Comparison of ENCODE assay signal across 8 cellular contexts in the genomic region with DNA sequence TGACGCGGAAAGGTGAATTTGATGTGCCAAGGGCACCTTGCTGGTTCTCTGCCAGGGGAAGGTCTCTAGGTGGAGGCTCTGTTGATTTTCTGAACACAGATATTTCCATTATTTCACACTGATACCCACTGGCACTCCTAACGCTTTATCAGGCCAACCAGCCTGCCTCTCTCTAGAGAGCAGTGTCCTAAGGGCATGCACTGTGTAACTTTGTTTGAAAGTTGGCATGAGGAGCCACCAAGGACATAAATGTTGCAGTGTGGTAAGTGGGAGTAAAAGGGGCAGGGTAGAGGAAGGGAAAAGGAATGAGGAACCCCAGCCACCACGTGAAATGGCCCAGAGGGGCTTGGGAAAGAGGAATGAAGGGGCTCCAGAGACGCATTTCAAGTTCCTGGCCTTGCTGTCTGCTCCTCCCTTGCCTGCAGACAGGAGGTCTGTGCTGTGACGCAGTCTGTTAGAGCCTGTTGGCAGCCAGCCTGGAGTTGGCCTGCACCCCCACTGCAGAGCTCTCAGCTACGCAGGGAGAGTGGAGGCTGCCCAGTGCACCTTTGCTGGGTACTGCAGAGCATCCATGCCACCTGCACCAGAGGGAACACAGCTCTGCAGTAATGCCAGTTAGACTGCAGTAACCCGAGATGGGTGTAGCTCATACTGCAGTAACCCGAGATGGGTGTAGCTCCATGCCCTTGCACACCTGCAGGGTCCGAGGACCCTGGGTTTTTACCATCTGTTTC.
DNase-seq lines count a peak whose midpoint lies in the region; ATAC-seq and TF ChIP-seq lines count a peak whose summit lies in the region.

No MANE protein-coding gene starts in this region.

- no peak overlapping the region for H3K4me3 Mint-ChIP-seq in CD4-positive, alpha-beta T cell

- DNase-seq in Daoy (ENCODE audit: low read depth) (peak; percentile 51), NCI-H748 treated with DMSO at 0.1 percent for 48 hours (lab: John Stamatoyannopoulos, UW) (peak; percentile 56), foreskin fibroblast (peak; percentile 54 to 87), omental fat pad (ENCODE audit: low spot score) (no peak), ACHN (no peak)
- no peak for DNase-seq in CD4-positive, alpha-beta T cell

- H3K9me3 ChIP-seq in CD4-positive, alpha-beta T cell (ENCODE audit: control insufficient read depth, low read length): no peaks in the 10 kb centered on the region

- H3K36me3 Mint-ChIP-seq in CD4-positive, alpha-beta T cell (ENCODE audit: low read depth): no peaks in the 10 kb centered on the region

- in situ Hi-C loops in ACHN (cut with HindIII; ENCODE audit: low pct_ligation_motif_present, low pct_unique_long_range_greater_than_20kb, low sequenced_read_pairs): no loop called here

- H3K27me3 ChIP-seq in CD4-positive, alpha-beta T cell (ENCODE audit: control insufficient read depth, insufficient read depth, low read length): no peaks in the 10 kb centered on the region

- peak; percentile 45 for ATAC-seq in omental fat pad (ENCODE audit: low FRiP score)
- ATAC-seq in CD4-positive, alpha-beta T cell (ENCODE audit: poor library complexity): no peak
- no peak for ATAC-seq in GM21515 (IDR thresholded peaks at IDR 0.05; ENCODE audit: unreplicated experiment)
- ATAC-seq in GM21529 (IDR thresholded peaks at IDR 0.05; ENCODE audit: unreplicated experiment): no peak

- no peak overlapping the region for H3K4me3 ChIP-seq in foreskin fibroblast (ENCODE audit: low read depth in 1 of 2, low read length in 2 of 2)

- no peaks in the 10 kb centered on the region for H3K9me3 Mint-ChIP-seq in CD4-positive, alpha-beta T cell

- no peaks in the 10 kb centered on the region for H3K4me1 Mint-ChIP-seq in CD4-positive, alpha-beta T cell (ENCODE audit: low read depth)

- CTCF ChIA-PET in CD4-positive, alpha-beta T cell (lab: Charles Lee): no interaction called here

- POLR2A ChIA-PET in CD4-positive, alpha-beta T cell (lab: Charles Lee): no interaction called here

- H3K27me3 Mint-ChIP-seq in CD4-positive, alpha-beta T cell: peaks cover 15% of the 10 kb centered on the region

- H3K27ac Mint-ChIP-seq in CD4-positive, alpha-beta T cell: no peak overlapping the region

- H3K27ac ChIP-seq in CD4-positive, alpha-beta T cell (ENCODE audit: low read depth, low read length): no peak overlapping the region

- TF ChIP-seq CTCF in foreskin fibroblast (IDR thresholded peaks at IDR 0.05; ENCODE audit: low read depth, low read length) (no peak), omental fat pad (IDR thresholded peaks at IDR 0.05) (no peak)
- TF ChIP-seq CTCF in CD4-positive, alpha-beta T cell (IDR thresholded peaks at IDR 0.05): no peak

- intact Hi-C loops in CD4-positive, alpha-beta T cell (cut with DNase I, micrococcal nuclease): no loop called here

Comparison
In these comparisons a context has a peak if more than half of its experiments do, and no peak if none do; other contexts are left out.
1. DNase-seq: peak in Daoy (single experiment), NCI-H748 treated with DMSO at 0.1 percent for 48 hours (single experiment) and foreskin fibroblast (2 of 2); none in omental fat pad (single experiment), CD4-positive, alpha-beta T cell (0 of 10) and ACHN (single experiment).